ENCODE assay signal across 19 cellular contexts in genomic region chr2:231525248-231526163, GRCh38. TPM values are rescaled to one million over a fixed set of nuclear protein-coding genes. Genes with fewer than 3 reads are reported as not detected.
"Had no signal": no experiment of that assay in that cellular context is flagged by ENCODE, and none has a peak within 500 bp of the region (broad histone marks: within the 10 kb centered on the region; RNA-seq: fewer than 3 reads in every experiment).

No MANE protein-coding gene starts in this region.

- H3K4me3 Mint-ChIP-seq: activated T-cell treated with anti-CD3 and anti-CD28 coated beads, Interleukin-2, amount 50 U/mL, for 72 hours; mesothelial cell of epicardium; stimulated activated naive CD8-positive, alpha-beta T cell treated with anti-CD3 and anti-CD28 coated beads, Interleukin-15, amount 100 ng/mL, for 72 hours; T-helper 1 cell treated with Interleukin-12 subunit alpha and Interleukin-12 subunit beta and Interleukin-4 antibody, amounts not matched to agents 30 μg/mL and 1 μg/mL, for 36 hours had no signal

- H3K27me3 ChIP-seq: testis had no signal

- DNase-seq: activated CD4-positive, alpha-beta T cell treated with anti-CD3 and anti-CD28 coated beads, Interleukin-2, amount 50 U/mL, for 48 hours; activated CD8-positive, alpha-beta memory T cell treated with anti-CD3 and anti-CD28 coated beads, Interleukin-2, amount 50 U/mL, for 4 hours; activated naive CD4-positive, alpha-beta T cell treated with Interleukin-2 at 50 U/mL for 16 hours; activated T-cell treated with anti-CD3 and anti-CD28 coated beads, Interleukin-2, amount 50 U/mL, for 72 hours; cortex of kidney; effector CD8-positive, alpha-beta T cell; gastrocnemius medialis; kidney glomerular epithelial cell; stimulated activated CD4-positive, alpha-beta T cell treated with anti-CD3 and anti-CD28 coated beads, Interleukin-12 subunit alpha, Interleukin-12 subunit beta, amount 100 ng/mL, for 4 hours; stimulated activated naive CD8-positive, alpha-beta T cell treated with anti-CD3 and anti-CD28 coated beads, Interleukin-15, amount 100 ng/mL, for 72 hours; testis had no signal

- H3K9me3 ChIP-seq: gastrocnemius medialis, testis had no signal

- H3K4me3 ChIP-seq: cardiac muscle cell, gastrocnemius medialis, hepatocyte, testis had no signal

- H3K36me3 ChIP-seq: cardiac muscle cell, gastrocnemius medialis had no signal

- H3K27ac Mint-ChIP-seq: activated T-cell treated with anti-CD3 and anti-CD28 coated beads, Interleukin-2, amount 50 U/mL, for 72 hours; mesothelial cell of epicardium; progenitor cell of endocrine pancreas; stimulated activated naive CD8-positive, alpha-beta T cell treated with anti-CD3 and anti-CD28 coated beads, Interleukin-15, amount 100 ng/mL, for 72 hours had no signal

- H3K4me1 ChIP-seq: gastrocnemius medialis had no signal

- H3K36me3 Mint-ChIP-seq: mesothelial cell of epicardium had no signal

- H3K9me3 Mint-ChIP-seq: activated T-cell treated with anti-CD3 and anti-CD28 coated beads, Interleukin-2, amount 50 U/mL, for 72 hours; mesothelial cell of epicardium; stimulated activated naive CD8-positive, alpha-beta T cell treated with anti-CD3 and anti-CD28 coated beads, Interleukin-15, amount 100 ng/mL, for 72 hours; T-helper 1 cell treated with Interleukin-12 subunit alpha and Interleukin-12 subunit beta and Interleukin-4 antibody, amounts not matched to agents 30 μg/mL and 1 μg/mL, for 36 hours had no signal

- H3K27ac ChIP-seq: cardiac muscle cell, epithelial cell of prostate, gastrocnemius medialis, hepatocyte, testis had no signal

- ATAC-seq: activated CD4-positive, CD25-positive, alpha-beta regulatory T cell treated with anti-CD3 and anti-CD28 coated beads, Interleukin-2, amount 50 U/mL, for 24 hours; activated T-cell treated with anti-CD3 and anti-CD28 coated beads, Interleukin-2, amount 50 U/mL, for 72 hours; gastrocnemius medialis; stimulated activated naive CD8-positive, alpha-beta T cell treated with anti-CD3 and anti-CD28 coated beads, Interleukin-15, amount 100 ng/mL, for 72 hours had no signal

RNA-seq across cellular contexts. Expression of gene NMUR1, which starts 4.7 kb away (rescaled TPM):
- total RNA-seq: myocyte, progenitor cell of endocrine pancreas had no signal
- polyA plus RNA-seq: cardiac muscle cell had no signal
